ENCODE assay signal across 9 cellular contexts in the genomic region with DNA sequence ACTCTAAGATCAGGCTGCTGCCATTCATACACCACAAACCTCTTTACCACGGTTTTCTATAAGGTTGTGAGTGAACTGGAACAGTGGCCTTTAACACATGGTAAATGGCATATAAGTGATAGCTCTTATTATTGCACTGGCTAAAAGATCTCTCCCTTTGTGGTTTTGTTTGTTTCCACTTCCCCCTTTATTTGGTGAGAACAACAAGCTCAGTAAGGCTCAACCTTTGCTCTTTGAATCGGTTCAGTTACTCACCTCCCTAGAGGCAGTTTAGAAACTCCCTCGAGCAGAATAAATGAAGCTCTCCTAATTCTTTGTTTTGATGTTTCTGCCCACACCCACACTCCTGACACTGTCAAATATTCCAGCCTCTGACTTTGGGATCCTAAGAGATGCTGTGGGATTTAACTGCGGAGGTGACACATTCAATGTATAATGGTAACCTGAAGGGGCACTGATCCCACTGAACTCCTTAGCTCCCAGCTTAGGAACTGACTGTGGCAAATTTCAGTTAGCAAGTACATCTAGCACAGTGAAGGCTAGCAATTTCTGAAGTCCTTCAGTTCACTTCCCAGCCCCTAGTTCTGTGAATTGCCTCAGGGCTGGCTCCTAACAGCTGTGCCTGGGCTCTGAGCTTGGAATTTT. TPM values are rescaled to one million over a fixed set of nuclear protein-coding genes. Genes with fewer than 3 reads are reported as not detected.
A peak's percentile ranks its signal among the peaks of the same experiment; 100 is the strongest.
DNase-seq lines count a peak whose midpoint lies in the region; ATAC-seq and TF ChIP-seq lines count a peak whose summit lies in the region.
"Had no signal": no experiment of that assay in that cellular context is flagged by ENCODE, and none has a peak within 500 bp of the region (broad histone marks: within the 10 kb centered on the region; RNA-seq: fewer than 3 reads in every experiment).

No MANE protein-coding gene starts in this region.

- H3K4me3 ChIP-seq in endodermal cell (ENCODE audit: low read length): no peak overlapping the region
- no peak overlapping the region for H3K4me3 ChIP-seq in tibial artery

- H3K36me3 ChIP-seq in endodermal cell (ENCODE audit: control insufficient read depth, insufficient read depth, low read length) (no peaks in the 10 kb centered on the region), tibial artery (no peaks in the 10 kb centered on the region)

- no peaks in the 10 kb centered on the region for H3K4me1 ChIP-seq in endodermal cell (ENCODE audit: control insufficient read depth, insufficient read depth, low read length)
- no peaks in the 10 kb centered on the region for H3K4me1 ChIP-seq in tibial artery
- H3K4me1 ChIP-seq: parathyroid adenoma had no signal

- H3K4me3 Mint-ChIP-seq in endodermal cell: no peak overlapping the region

- H3K9me3 ChIP-seq in endodermal cell (ENCODE audit: control insufficient read depth, low read length) (peaks cover 9% of the 10 kb centered on the region), tibial artery (no peaks in the 10 kb centered on the region)

- H3K27me3 Mint-ChIP-seq in endodermal cell (ENCODE audit: insufficient read depth): no peaks in the 10 kb centered on the region

- no peak for TF ChIP-seq CTCF in GM10266 (IDR thresholded peaks at IDR 0.05; ENCODE audit: control insufficient read depth, insufficient read depth, low read depth, missing control alignments)
- TF ChIP-seq CTCF in endodermal cell (conservative IDR thresholded peaks at IDR 0.05): peak; percentile 50
- no peak for TF ChIP-seq CTCF in tibial artery (IDR thresholded peaks at IDR 0.05)

- H3K9me3 Mint-ChIP-seq in endodermal cell: peaks cover 8% of the 10 kb centered on the region

- intact Hi-C loops in tibial artery (cut with DNase I; ENCODE audit: low total_unique reads): no loop called here

- no peak overlapping the region for H3K27ac Mint-ChIP-seq in endodermal cell

- ATAC-seq in GM21515 (IDR thresholded peaks at IDR 0.05; ENCODE audit: unreplicated experiment) (peak; percentile 100), HG03565 (IDR thresholded peaks at IDR 0.05; ENCODE audit: unreplicated experiment) (peak; percentile 100)

- DNase-seq in GM10266 (ENCODE audit: extremely low spot score) (peak; percentile 83), endodermal cell (no peak), amygdala (lab: John Stamatoyannopoulos, UW) (no peak), SKM-1 (lab: John Stamatoyannopoulos, UW; ENCODE audit: unreplicated experiment) (no peak), tibial artery (no peak), DMS 273 treated with DMSO at 0.1 percent for 48 hours (lab: John Stamatoyannopoulos, UW) (no peak)

- H3K9ac ChIP-seq in endodermal cell (ENCODE audit: extremely low read depth, low read length, poor library complexity, severe bottlenecking): no peak overlapping the region
- H3K9ac ChIP-seq: parathyroid adenoma had no signal

- no peak overlapping the region for H3K27ac ChIP-seq in endodermal cell (ENCODE audit: low read depth, low read length)
- no peak overlapping the region for H3K27ac ChIP-seq in tibial artery
- H3K27ac ChIP-seq: parathyroid adenoma had no signal

- no peaks in the 10 kb centered on the region for H3K36me3 Mint-ChIP-seq in endodermal cell (ENCODE audit: low read depth)

- peaks cover 13% of the 10 kb centered on the region for H3K4me1 Mint-ChIP-seq in endodermal cell

- 75 to 78% methylated on average over 4 of the region's 4 CpGs for WGBS in endodermal cell (ENCODE audit: insufficient coverage in 1 of 2, insufficient read length in 1 of 2), 2 experiments

- H3K27me3 ChIP-seq in endodermal cell (ENCODE audit: control insufficient read depth, insufficient read depth, low read length, poor library complexity, severe bottlenecking): no peaks in the 10 kb centered on the region
- H3K27me3 ChIP-seq in tibial artery: no peaks in the 10 kb centered on the region

RNA-seq across cellular contexts. Expression of gene RAD23B, which starts 22.5 kb away (rescaled TPM):
- 100 to 1,000 TPM; 154 to 167 TPM for total RNA-seq in endodermal cell
- polyA plus RNA-seq in endodermal cell (2013, experiment 1 of 2): 147 TPM
- 135 TPM for polyA plus RNA-seq in endodermal cell (2013, experiment 2 of 2)
